ENCODE assay signal across 8 cellular contexts in the genomic region with DNA sequence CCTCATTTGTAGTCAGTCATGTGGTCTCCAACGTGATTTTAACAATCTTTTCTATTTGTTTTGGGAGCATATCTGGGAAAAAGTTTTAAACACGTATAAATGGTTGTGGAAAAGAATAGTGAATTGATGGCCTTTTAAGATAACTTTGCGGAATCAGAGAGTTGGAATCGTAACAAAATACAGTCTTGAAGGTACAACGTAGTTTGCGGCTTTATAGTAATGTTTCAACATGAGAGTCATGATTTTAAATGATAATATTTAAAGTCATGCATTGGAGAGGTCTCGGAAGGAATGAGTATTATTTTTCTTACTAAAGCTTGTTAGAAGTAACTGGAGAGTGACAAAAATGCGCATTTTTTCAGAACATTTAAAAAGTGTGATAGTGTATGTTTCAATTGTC. TPM values are rescaled to one million over a fixed set of nuclear protein-coding genes. Genes with fewer than 3 reads are reported as not detected.
A peak's percentile ranks its signal among the peaks of the same experiment; 100 is the strongest.
DNase-seq lines count a peak whose midpoint lies in the region; ATAC-seq, FAIRE-seq and TF ChIP-seq lines count a peak whose summit lies in the region.

No MANE protein-coding gene starts in this region.

- H3K4me1 ChIP-seq in Loucy (ENCODE audit: insufficient read depth, low read length, poor library complexity, severe bottlenecking) = peaks cover 43% of the 10 kb centered on the region
- H3K4me1 ChIP-seq in naive thymus-derived CD4-positive, alpha-beta T cell (ENCODE audit: control insufficient read depth in 2 of 2, insufficient read depth in 2 of 2, low read length in 2 of 2) = peaks cover 27 to 36% of the 10 kb centered on the region in 2 donors

- H3K9me3 ChIP-seq in Loucy (ENCODE audit: insufficient read depth, low read depth, low read length) = no peaks in the 10 kb centered on the region
- no peaks in the 10 kb centered on the region for H3K9me3 ChIP-seq in naive thymus-derived CD4-positive, alpha-beta T cell (ENCODE audit: control insufficient read depth in 2 of 3, low read length in 3 of 3)

- POLR2A ChIA-PET in naive thymus-derived CD4-positive, alpha-beta T cell (lab: Charles Lee) = interaction anchor here (1.1 kb wide), 1 partner anchor 9 kb away, joined by 3 read pairs; no protein-coding TSS in a partner anchor

- peaks cover 59% of the 10 kb centered on the region for H4K20me1 ChIP-seq in Loucy (ENCODE audit: insufficient read depth, low read length, poor library complexity, severe bottlenecking)

- DNase-seq in AG10803 (ENCODE audit: low read depth) = no peak
- no peak for DNase-seq in naive thymus-derived CD4-positive, alpha-beta T cell
- DNase-seq in frontal cortex (ENCODE audit: low spot score in 2 of 2) = no peak
- DNase-seq in NCI-H748 (lab: John Stamatoyannopoulos, UW; ENCODE audit: unreplicated experiment) = no peak
- DNase-seq in islet precursor cell = no peak

- H3K36me3 ChIP-seq in Loucy (ENCODE audit: insufficient read depth, low read length) = no peaks in the 10 kb centered on the region; the same call in 1 of the 2 replicates
- H3K36me3 ChIP-seq in naive thymus-derived CD4-positive, alpha-beta T cell (ENCODE audit: control insufficient read depth in 2 of 3, insufficient read depth in 3 of 3, low read length in 3 of 3) = peaks cover 0 to 11% (median 0%) of the 10 kb centered on the region in 3 experiments

- peak overlapping the region; percentile 82 to 98 (median 96) for H3K27ac Mint-ChIP-seq in naive thymus-derived CD4-positive, alpha-beta T cell

- H3K27ac ChIP-seq in cingulate gyrus (ENCODE audit: low read depth, low read length) = peak overlapping the region; percentile 39
- H3K27ac ChIP-seq in naive thymus-derived CD4-positive, alpha-beta T cell (ENCODE audit: low read depth, low read length) = peak overlapping the region; percentile 88

- H3K9ac ChIP-seq in Loucy (ENCODE audit: low read depth, low read length, poor library complexity, severe bottlenecking) = peak overlapping the region; percentile 98

- intact Hi-C loops in naive thymus-derived CD4-positive, alpha-beta T cell (cut with micrococcal nuclease) = loop anchor here (1.0 to 10.0 kb wide), 5 partner anchors 9 to 112 kb away; no protein-coding TSS in a partner anchor

- peaks cover 62% of the 10 kb centered on the region for H3K79me2 ChIP-seq in Loucy (ENCODE audit: insufficient read depth, low read length)

- H3K36me3 Mint-ChIP-seq in naive thymus-derived CD4-positive, alpha-beta T cell = peaks cover 0 to 24% (median 8%) of the 10 kb centered on the region in 5 donors

- peak overlapping the region; percentile 74 for H3K4me2 ChIP-seq in Loucy (ENCODE audit: low read depth, low read length, poor library complexity, severe bottlenecking)

- H3K9me3 Mint-ChIP-seq in naive thymus-derived CD4-positive, alpha-beta T cell = no peaks in the 10 kb centered on the region

- H3K4me1 Mint-ChIP-seq in naive thymus-derived CD4-positive, alpha-beta T cell = peaks cover 32 to 58% (median 48%) of the 10 kb centered on the region in 7 donors

- peak overlapping the region; percentile 91 to 100 (median 99) for H3K4me3 Mint-ChIP-seq in naive thymus-derived CD4-positive, alpha-beta T cell

- peaks cover 8% of the 10 kb centered on the region; the same call in 1 of the 2 replicates for H3F3A ChIP-seq in Loucy (ENCODE audit: low read depth)

- no peak overlapping the region for H2AFZ ChIP-seq in Loucy (ENCODE audit: low read length)

- no peaks in the 10 kb centered on the region for H3K9me2 ChIP-seq in Loucy (replicated peaks; ENCODE audit: low read depth, low read length)

- peaks cover 7% of the 10 kb centered on the region for H3K27me3 ChIP-seq in Loucy (ENCODE audit: insufficient read depth, low read length, poor library complexity, severe bottlenecking)
- no peaks in the 10 kb centered on the region for H3K27me3 ChIP-seq in naive thymus-derived CD4-positive, alpha-beta T cell (ENCODE audit: control insufficient read depth in 2 of 2, insufficient read depth in 2 of 2, low read length in 2 of 2)

- no peak for TF ChIP-seq CTCF in AG10803 (conservative IDR thresholded peaks at IDR 0.05; ENCODE audit: low read length)
- no peak for TF ChIP-seq CTCF in Loucy (conservative IDR thresholded peaks at IDR 0.05; ENCODE audit: low read length)

- no peak for ATAC-seq in naive thymus-derived CD4-positive, alpha-beta T cell
- no peak for ATAC-seq in GM18858 (IDR thresholded peaks at IDR 0.05; ENCODE audit: unreplicated experiment)

- peak overlapping the region; percentile 83 for H3K4me3 ChIP-seq in AG10803 (ENCODE audit: low read length)
- H3K4me3 ChIP-seq in Loucy (ENCODE audit: low read length, poor library complexity, severe bottlenecking) = peak overlapping the region; percentile 92
- peak overlapping the region; percentile 59 for H3K4me3 ChIP-seq in naive thymus-derived CD4-positive, alpha-beta T cell (ENCODE audit: low read length)

- no peaks in the 10 kb centered on the region for H3K27me3 Mint-ChIP-seq in naive thymus-derived CD4-positive, alpha-beta T cell

- no peak for FAIRE-seq in frontal cortex (lab: Jason Lieb, UNC)

- CTCF ChIA-PET in naive thymus-derived CD4-positive, alpha-beta T cell (lab: Charles Lee) = interaction anchor here (1.1 kb wide), 1 partner anchor 10 kb away, joined by 3 read pairs; no protein-coding TSS in a partner anchor

RNA-seq across cellular contexts. Expression of a gene that starts 1.6 kb away (rescaled TPM):
- 10 to 100 TPM; 49.2 to 58.7 (median 57.5) TPM for total RNA-seq in naive thymus-derived CD4-positive, alpha-beta T cell
- 10 to 100 TPM; 11.3 to 19.5 TPM for polyA plus RNA-seq in naive thymus-derived CD4-positive, alpha-beta T cell
- 42.0 TPM for total RNA-seq in frontal cortex
